Comparison of ENCODE assay signal across 8 cellular contexts in the genomic region with DNA sequence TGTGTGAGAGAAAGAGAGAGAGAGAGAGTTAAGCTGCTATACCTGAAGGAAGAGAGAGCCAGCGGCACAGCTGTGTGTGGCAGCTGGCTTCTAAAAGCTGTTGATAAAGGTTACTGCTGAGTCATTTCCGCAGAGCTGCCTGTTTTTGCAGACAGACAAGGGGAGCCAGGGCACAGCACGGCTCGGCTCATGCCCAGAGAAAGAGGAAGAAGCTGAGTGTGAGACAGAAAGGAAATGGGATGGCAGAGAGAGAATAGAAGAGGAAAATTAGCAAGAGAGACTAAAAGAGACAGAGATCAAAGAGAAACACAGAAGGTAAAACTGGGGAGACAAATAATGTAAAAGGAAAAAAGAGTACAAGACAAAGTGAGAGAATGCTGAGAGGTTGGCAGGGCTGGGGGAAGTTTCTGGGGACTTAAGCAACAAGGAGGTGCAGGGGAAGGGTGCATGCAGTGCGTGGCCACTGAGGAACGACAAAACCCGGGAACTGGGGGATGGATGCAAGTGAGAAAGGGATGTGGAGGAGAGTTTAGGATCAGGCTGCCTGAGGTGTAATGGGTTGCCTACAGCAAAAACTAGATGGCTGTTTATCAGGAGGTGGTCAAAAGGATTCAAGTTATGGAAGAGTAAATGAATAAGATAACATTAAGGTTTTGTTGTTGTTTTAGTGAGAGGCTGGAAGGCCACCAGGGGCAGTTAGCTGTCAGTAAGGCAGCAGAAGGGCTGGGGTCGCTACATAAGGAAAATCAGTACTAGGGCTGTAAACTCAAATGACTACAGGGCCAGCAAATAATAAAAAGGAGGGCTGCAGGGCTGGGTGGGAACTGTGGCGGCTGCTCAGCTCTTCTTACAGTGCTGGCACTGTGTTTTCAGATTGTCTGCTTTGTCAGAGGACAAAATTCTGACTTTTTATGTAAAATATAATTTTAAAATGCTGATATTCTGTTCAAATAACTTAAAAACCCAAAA. TPM values are rescaled to one million over a fixed set of nuclear protein-coding genes. Genes with fewer than 3 reads are reported as not detected.
DNase-seq lines count a peak whose midpoint lies in the region; ATAC-seq and TF ChIP-seq lines count a peak whose summit lies in the region.

No MANE protein-coding gene starts in this region.

- in situ Hi-C loops in Caki2 (cut with HindIII; ENCODE audit: low pct_unique_long_range_greater_than_20kb, low sequenced_read_pairs): no loop called here

- no peaks in the 10 kb centered on the region for H3K27me3 Mint-ChIP-seq in stimulated activated memory B cell treated with anti-CD40 and anti-IgM and Interleukin-4, amounts not matched to agents 10 μg/mL and 1 μg/mL and 100 μg/mL, for 72 hours

- H3K4me1 Mint-ChIP-seq in stimulated activated memory B cell treated with anti-CD40 and anti-IgM and Interleukin-4, amounts not matched to agents 10 μg/mL and 1 μg/mL and 100 μg/mL, for 72 hours: peaks cover 22% of the 10 kb centered on the region

- no peaks in the 10 kb centered on the region for H3K27me3 ChIP-seq in HUES64 (ENCODE audit: insufficient read depth, low read length)
- H3K27me3 ChIP-seq in muscle layer of colon (ENCODE audit: control insufficient read depth in 1 of 2, insufficient read depth in 2 of 2, low read length in 2 of 2): no peaks in the 10 kb centered on the region

- H3K4me1 ChIP-seq in HUES64 (ENCODE audit: insufficient read depth, low read length) (peaks cover 36% of the 10 kb centered on the region), muscle layer of colon (ENCODE audit: insufficient read depth, low read length) (peaks cover 29% of the 10 kb centered on the region)

- peak; percentile 93 for DNase-seq in Caki2 (ENCODE audit: low read depth)
- DNase-seq in OCI-M1 (lab: John Stamatoyannopoulos, UW): peak; percentile 98
- DNase-seq in activated T-cell treated with anti-CD3 and anti-CD28 coated beads, Interleukin-2, amount 50 U/mL, for 1 hour: peak; percentile 75
- DNase-seq in erythroblast (lab: John Stamatoyannopoulos, UW): peak; percentile 96 to 98

- peak overlapping the region; percentile 82 for H3K4me3 Mint-ChIP-seq in stimulated activated memory B cell treated with anti-CD40 and anti-IgM and Interleukin-4, amounts not matched to agents 10 μg/mL and 1 μg/mL and 100 μg/mL, for 72 hours

- TF ChIP-seq POLR2A in erythroblast (IDR thresholded peaks at IDR 0.05; ENCODE audit: low read length): peak; percentile 93

- H3K4me3 ChIP-seq in HUES64 (ENCODE audit: low read length) (peak overlapping the region; percentile 46), muscle layer of colon (ENCODE audit: low read depth in 1 of 2, low read length in 2 of 2) (peak overlapping the region; percentile 61 to 62)

- no peaks in the 10 kb centered on the region for H3K9me3 ChIP-seq in HUES64 (ENCODE audit: insufficient read depth, low read depth, low read length)
- no peaks in the 10 kb centered on the region for H3K9me3 ChIP-seq in muscle layer of colon (ENCODE audit: low read length)

- H3K27ac ChIP-seq in HUES64 (ENCODE audit: low read depth, low read length) (peak overlapping the region; percentile 89), muscle layer of colon (ENCODE audit: low read depth, low read length) (peak overlapping the region; percentile 92)

- 7% methylated on average over 9 of the region's 9 CpGs for WGBS in HUES64

- H3K9ac ChIP-seq in HUES64 (ENCODE audit: low read depth, low read length): peak overlapping the region; percentile 67
- H3K9ac ChIP-seq in muscle layer of colon (ENCODE audit: low read length): peak overlapping the region; percentile 54

- H3K9me3 Mint-ChIP-seq in stimulated activated memory B cell treated with anti-CD40 and anti-IgM and Interleukin-4, amounts not matched to agents 10 μg/mL and 1 μg/mL and 100 μg/mL, for 72 hours: no peaks in the 10 kb centered on the region

- peak; percentile 89 for ATAC-seq in GM21447 (IDR thresholded peaks at IDR 0.05; ENCODE audit: unreplicated experiment)
- ATAC-seq in stimulated activated memory B cell treated with anti-CD40 and anti-IgM and Interleukin-4, amounts not matched to agents 10 μg/mL and 1 μg/mL and 100 μg/mL, for 72 hours: peak; percentile 99

- peak overlapping the region; percentile 86 for H3K27ac Mint-ChIP-seq in stimulated activated memory B cell treated with anti-CD40 and anti-IgM and Interleukin-4, amounts not matched to agents 10 μg/mL and 1 μg/mL and 100 μg/mL, for 72 hours

- H3K36me3 ChIP-seq in HUES64 (ENCODE audit: insufficient read depth, low read length) (no peaks in the 10 kb centered on the region), muscle layer of colon (ENCODE audit: insufficient read depth, low read length) (no peaks in the 10 kb centered on the region)

- H3K36me3 Mint-ChIP-seq in stimulated activated memory B cell treated with anti-CD40 and anti-IgM and Interleukin-4, amounts not matched to agents 10 μg/mL and 1 μg/mL and 100 μg/mL, for 72 hours: no peaks in the 10 kb centered on the region

RNA-seq across cellular contexts. Expression of gene HLA-A, which starts 22.9 kb away (rescaled TPM):
- total RNA-seq in Caki2 (2014; rRNA removed; shearing (Covaris generic); ENCODE audit: low replicate concordance): 1,302 and 1,396 TPM in 2 replicates
- 60.5 TPM for polyA plus RNA-seq in HUES64 (2013, experiment 1 of 2)
- 66.8 TPM for polyA plus RNA-seq in HUES64 (2013, experiment 2 of 2)

Comparison
In these comparisons a context has a peak if more than half of its experiments do, and no peak if none do; other contexts are left out.
1. Peak in every context shown above with its lines: DNase-seq, ATAC-seq, H3K4me3 ChIP-seq and H3K27ac ChIP-seq.